ENCODE assay signal across 33 cellular contexts in the genomic region with DNA sequence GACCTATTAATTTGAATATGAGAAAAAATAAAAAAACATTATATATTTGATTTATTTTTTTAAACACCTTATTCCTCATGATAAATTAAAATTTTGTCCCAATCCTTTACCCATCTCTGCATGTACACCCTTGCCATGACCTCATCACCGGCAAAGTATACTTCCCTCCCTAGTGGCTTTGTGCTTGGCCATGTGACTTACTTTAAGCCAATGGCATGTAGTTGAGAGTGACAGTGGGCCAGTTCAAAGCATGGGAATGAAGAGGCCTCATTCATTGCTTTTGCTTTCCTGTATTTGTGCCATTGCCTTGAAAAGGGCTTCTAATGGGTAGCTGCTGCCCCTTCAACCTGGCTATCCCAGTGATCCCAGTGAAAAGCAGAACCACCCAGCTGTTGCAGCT. TPM values are rescaled to one million over a fixed set of nuclear protein-coding genes. Genes with fewer than 3 reads are reported as not detected.
"Had no signal": no experiment of that assay in that cellular context is flagged by ENCODE, and none has a peak within 500 bp of the region (broad histone marks: within the 10 kb centered on the region; RNA-seq: fewer than 3 reads in every experiment).

No MANE protein-coding gene starts in this region.

- H3K27me3 Mint-ChIP-seq: progenitor cell of endocrine pancreas; stimulated activated memory B cell treated with anti-CD40 and anti-IgM and Interleukin-4, amounts not matched to agents 10 μg/mL and 1 μg/mL and 100 μg/mL, for 72 hours; stimulated activated naive CD8-positive, alpha-beta T cell treated with anti-CD3 and anti-CD28 coated beads, Interleukin-15, amount 100 ng/mL, for 72 hours had no signal

- ATAC-seq: natural killer cell; psoas muscle; right cardiac atrium; sciatic nerve; stimulated activated memory B cell treated with anti-CD40 and anti-IgM and Interleukin-4, amounts not matched to agents 10 μg/mL and 1 μg/mL and 100 μg/mL, for 72 hours; stimulated activated naive CD8-positive, alpha-beta T cell treated with anti-CD3 and anti-CD28 coated beads, Interleukin-15, amount 100 ng/mL, for 72 hours; stimulated activated naive CD8-positive, alpha-beta T cell treated with anti-CD3 and anti-CD28 coated beads, Interleukin-15, Interleukin-2, amounts not matched to agents 100 U/mL and 50 U/mL, for 24 hours had no signal

- H3K4me1 Mint-ChIP-seq: natural killer cell; neural progenitor cell; stimulated activated naive CD8-positive, alpha-beta T cell treated with anti-CD3 and anti-CD28 coated beads, Interleukin-15, amount 100 ng/mL, for 72 hours had no signal

- H3K36me3 ChIP-seq: neural progenitor cell, ovary, spleen, suprapubic skin, thoracic aorta, thyroid gland, tibial nerve, upper lobe of left lung, vagina had no signal

- H3K9me3 ChIP-seq: ovary, psoas muscle, spleen, suprapubic skin, thoracic aorta, thyroid gland, tibial nerve, upper lobe of left lung, vagina had no signal

- H3K36me3 Mint-ChIP-seq: natural killer cell; neural progenitor cell; stimulated activated memory B cell treated with anti-CD40 and anti-IgM and Interleukin-4, amounts not matched to agents 10 μg/mL and 1 μg/mL and 100 μg/mL, for 72 hours had no signal

- H3K27me3 ChIP-seq: neural progenitor cell, ovary, spleen, suprapubic skin, thyroid gland, tibial nerve, upper lobe of left lung, vagina had no signal

- H3K4me1 ChIP-seq: neural progenitor cell, parathyroid adenoma, psoas muscle, spleen, suprapubic skin, thyroid gland, upper lobe of left lung, vagina had no signal

- H3K27ac ChIP-seq: neural progenitor cell, ovary, parathyroid adenoma, psoas muscle, skin epidermis, spleen, suprapubic skin, thoracic aorta, thyroid gland, tibial nerve, upper lobe of left lung, vagina had no signal

- H3K4me3 ChIP-seq: neural progenitor cell, ovary, psoas muscle, skin epidermis, smooth muscle cell, spleen, suprapubic skin, thoracic aorta, thyroid gland, tibial nerve, upper lobe of left lung, vagina had no signal

- DNase-seq: natural killer cell; occipital lobe; ovary; psoas muscle; right cardiac atrium; spleen; stimulated activated CD4-positive, alpha-beta T cell treated with anti-CD3 and anti-CD28 coated beads, Interleukin-12 subunit alpha, Interleukin-12 subunit beta, amount 100 ng/mL, for 4 hours; stimulated activated CD4-positive, alpha-beta T cell treated with anti-CD3 and anti-CD28 coated beads, Interleukin-1b, Interleukin-23, amount 100 ng/mL, for 48 hours; stimulated activated CD4-positive, alpha-beta T cell treated with anti-CD3 and anti-CD28 coated beads, Interleukin-4, amount 100 ng/mL, for 1 hour; stimulated activated CD4-positive, alpha-beta T cell treated with anti-CD3 and anti-CD28 coated beads, Interleukin-4, amount 100 ng/mL, for 4 hours; stimulated activated CD8-positive, alpha-beta memory T cell treated with anti-CD3 and anti-CD28 coated beads, Interleukin-4, amount 100 ng/mL, for 48 hours; stimulated activated naive CD4-positive, alpha-beta T cell; stimulated activated naive CD8-positive, alpha-beta T cell treated with anti-CD3 and anti-CD28 coated beads, Interleukin-15, amount 100 ng/mL, for 72 hours; stimulated activated naive CD8-positive, alpha-beta T cell treated with anti-CD3 and anti-CD28 coated beads, Interleukin-15, Interleukin-2, amounts not matched to agents 100 U/mL and 50 U/mL, for 24 hours; substantia nigra; thyroid gland; trophoblast cell had no signal

- H3K9me3 Mint-ChIP-seq: natural killer cell had no signal

- H3K9ac ChIP-seq: neural progenitor cell, parathyroid adenoma had no signal

- H3K27ac Mint-ChIP-seq: natural killer cell; neural progenitor cell; progenitor cell of endocrine pancreas; stimulated activated memory B cell treated with anti-CD40 and anti-IgM and Interleukin-4, amounts not matched to agents 10 μg/mL and 1 μg/mL and 100 μg/mL, for 72 hours; stimulated activated naive CD8-positive, alpha-beta T cell treated with anti-CD3 and anti-CD28 coated beads, Interleukin-15, amount 100 ng/mL, for 72 hours had no signal

- FAIRE-seq: urothelium cell line had no signal

- H3K4me3 Mint-ChIP-seq: natural killer cell; nephron; neural progenitor cell; stimulated activated memory B cell treated with anti-CD40 and anti-IgM and Interleukin-4, amounts not matched to agents 10 μg/mL and 1 μg/mL and 100 μg/mL, for 72 hours; stimulated activated naive CD8-positive, alpha-beta T cell treated with anti-CD3 and anti-CD28 coated beads, Interleukin-15, amount 100 ng/mL, for 72 hours had no signal

RNA-seq across cellular contexts. Expression of gene C9, which starts 31.2 kb away (rescaled TPM):
- total RNA-seq: occipital lobe, progenitor cell of endocrine pancreas, sciatic nerve, smooth muscle cell, thoracic aorta, thyroid gland, tibial nerve, ureter, vagina had no signal
- polyA plus RNA-seq: neural cell, ovary, psoas muscle, right cardiac atrium, smooth muscle cell, spleen had no signal
